In genomic region chrX:15301924-15302323, GRCh38 we compare ENCODE assay signal across 9 cellular contexts.
DNase-seq lines count a peak whose midpoint lies in the region; ATAC-seq and TF ChIP-seq lines count a peak whose summit lies in the region.
"Had no signal": no experiment of that assay in that cellular context is flagged by ENCODE, and none has a peak within 500 bp of the region (broad histone marks: within the 10 kb centered on the region; RNA-seq: fewer than 3 reads in every experiment).

No MANE protein-coding gene starts in this region.

- ATAC-seq in GM21423 (IDR thresholded peaks at IDR 0.05; ENCODE audit: unreplicated experiment) (peak; percentile 76), HG03097 (IDR thresholded peaks at IDR 0.05; ENCODE audit: low FRiP score, unreplicated experiment) (no peak)

- TF ChIP-seq CTCF in retinal pigment epithelial cell (conservative IDR thresholded peaks at IDR 0.05; ENCODE audit: low read depth, low read length), result no peak

- peak; percentile 65 for DNase-seq in NCI-H2107 treated with DMSO at 0.1 percent for 48 hours (lab: John Stamatoyannopoulos, UW; ENCODE audit: unreplicated experiment)
- DNase-seq in epithelial cell of prostate (ENCODE audit: low read depth, low spot score), result peak; percentile 0
- DNase-seq in retinal pigment epithelial cell (ENCODE audit: low read depth), result peak; percentile 12
- DNase-seq in NCI-H774 (lab: John Stamatoyannopoulos, UW), result no peak
- DNase-seq in dedifferentiated amniotic fluid mesenchymal stem cell (ENCODE audit: extremely low spot score), result no peak
- no peak for DNase-seq in LoVo (ENCODE audit: low spot score)
- DNase-seq: SHP77 had no signal

- H3K27ac ChIP-seq in epithelial cell of prostate, result no peak overlapping the region

- H3K4me3 ChIP-seq in retinal pigment epithelial cell (ENCODE audit: low read length), result no peak overlapping the region

Comparison
In these comparisons a context has a peak if more than half of its experiments do, and no peak if none do; other contexts are left out.
1. DNase-seq: peak in NCI-H2107 treated with DMSO at 0.1 percent for 48 hours (single experiment), epithelial cell of prostate (single experiment) and retinal pigment epithelial cell (single experiment); none in NCI-H774 (single experiment), dedifferentiated amniotic fluid mesenchymal stem cell (single experiment) and LoVo (single experiment).